ENCODE assay signal across 20 cellular contexts in genomic region chr17:65103896-65104295, GRCh38. TPM values are rescaled to one million over a fixed set of nuclear protein-coding genes. Genes with fewer than 3 reads are reported as not detected.
DNase-seq lines count a peak whose midpoint lies in the region; TF ChIP-seq lines count a peak whose summit lies in the region.
"Had no signal": no experiment of that assay in that cellular context is flagged by ENCODE, and none has a peak within 500 bp of the region (broad histone marks: within the 10 kb centered on the region; RNA-seq: fewer than 3 reads in every experiment).

No MANE protein-coding gene starts in this region.

- H3K27me3 Mint-ChIP-seq in chondrocyte (ENCODE audit: low read depth) (no peaks in the 10 kb centered on the region), progenitor cell of endocrine pancreas (peaks cover 7% of the 10 kb centered on the region)

- H3K9me3 Mint-ChIP-seq in chondrocyte (ENCODE audit: low read depth) (no peaks in the 10 kb centered on the region), progenitor cell of endocrine pancreas (ENCODE audit: low read depth) (no peaks in the 10 kb centered on the region)
- H3K9me3 Mint-ChIP-seq: activated naive CD8-positive, alpha-beta T cell treated with anti-CD3 and anti-CD28 coated beads, Interleukin-2, amount 50 U/mL, for 24 hours; neural crest cell had no signal

- peak; percentile 37 for DNase-seq in DMS 273 (lab: John Stamatoyannopoulos, UW; ENCODE audit: unreplicated experiment)
- DNase-seq in DMS 273 treated with DMSO at 0.1 percent for 48 hours (lab: John Stamatoyannopoulos, UW): no peak
- DNase-seq in RPMI7951 (ENCODE audit: low read depth): peak; percentile 72
- DNase-seq in chondrocyte (ENCODE audit: low spot score): no peak
- DNase-seq in progenitor cell of endocrine pancreas (ENCODE audit: low spot score, unreplicated experiment): no peak
- no peak for DNase-seq in activated CD4-positive, alpha-beta T cell treated with anti-CD3 and anti-CD28 coated beads for 48 hours
- DNase-seq in hippocampal formation (lab: John Stamatoyannopoulos, UW): no peak
- no peak for DNase-seq in GM03348 (ENCODE audit: low spot score)
- DNase-seq: activated CD4-positive, alpha-beta T cell treated with anti-CD3 and anti-CD28 coated beads for 1 hour; activated CD8-positive, alpha-beta memory T cell treated with anti-CD3 and anti-CD28 coated beads, Interleukin-2, amount 10 ng/mL, durations not matched to agents 7 days and 5 days; activated naive CD8-positive, alpha-beta T cell treated with anti-CD3 and anti-CD28 coated beads, Interleukin-2, amount 50 U/mL, for 24 hours; Calu3; central memory CD4-positive, alpha-beta T cell; left cardiac atrium; NCI-H1092; NCI-H524; SJCRH30; stimulated activated naive CD8-positive, alpha-beta T cell treated with anti-CD3 and anti-CD28 coated beads, Interleukin-15, Interleukin-2, amounts not matched to agents 100 U/mL and 50 U/mL, for 24 hours; T-helper 9 cell had no signal

- H3K27ac Mint-ChIP-seq in chondrocyte (ENCODE audit: unreplicated experiment) (peak overlapping the region; percentile 34), progenitor cell of endocrine pancreas (peak overlapping the region; percentile 49)
- H3K27ac Mint-ChIP-seq: activated CD8-positive, alpha-beta memory T cell treated with anti-CD3 and anti-CD28 coated beads, Interleukin-2, amount 10 ng/mL, durations not matched to agents 7 days and 5 days; activated naive CD8-positive, alpha-beta T cell treated with anti-CD3 and anti-CD28 coated beads, Interleukin-2, amount 50 U/mL, for 24 hours had no signal

- H3K4me3 Mint-ChIP-seq in chondrocyte (ENCODE audit: unreplicated experiment) (no peak overlapping the region), progenitor cell of endocrine pancreas (ENCODE audit: low read depth) (no peak overlapping the region)
- H3K4me3 Mint-ChIP-seq: activated CD8-positive, alpha-beta memory T cell treated with anti-CD3 and anti-CD28 coated beads, Interleukin-2, amount 10 ng/mL, durations not matched to agents 7 days and 5 days; activated naive CD8-positive, alpha-beta T cell treated with anti-CD3 and anti-CD28 coated beads, Interleukin-2, amount 50 U/mL, for 24 hours; neural crest cell had no signal

- H3K4me1 Mint-ChIP-seq in chondrocyte (ENCODE audit: low read depth) (peaks cover 61% of the 10 kb centered on the region), progenitor cell of endocrine pancreas (ENCODE audit: low read depth) (peaks cover 15% of the 10 kb centered on the region)

- H3K36me3 Mint-ChIP-seq in chondrocyte (ENCODE audit: low read depth) (no peaks in the 10 kb centered on the region), progenitor cell of endocrine pancreas (ENCODE audit: insufficient read depth) (no peaks in the 10 kb centered on the region)
- H3K36me3 Mint-ChIP-seq: activated CD8-positive, alpha-beta memory T cell treated with anti-CD3 and anti-CD28 coated beads, Interleukin-2, amount 10 ng/mL, durations not matched to agents 7 days and 5 days had no signal

- no peak for TF ChIP-seq CTCF in chondrocyte (IDR thresholded peaks at IDR 0.05)
- TF ChIP-seq CTCF in progenitor cell of endocrine pancreas (IDR thresholded peaks at IDR 0.05; ENCODE audit: unreplicated experiment): no peak

RNA-seq across cellular contexts. Expression of gene RGS9, which starts 33.3 kb away (rescaled TPM):
- total RNA-seq in RPMI7951 (2014; rRNA removed; shearing (Covaris generic)): 3.3 and 4.7 TPM in 2 replicates
- 9.6 to 14.9 TPM (median 12.2 TPM) in 3 replicates for total RNA-seq in chondrocyte
- 8.5 and 8.7 TPM in 2 replicates for total RNA-seq in progenitor cell of endocrine pancreas

RNA-seq across cellular contexts. Expression of gene GNA13, which starts 47.4 kb away (rescaled TPM):
- 38.6 and 48.7 TPM in 2 replicates for total RNA-seq in RPMI7951 (2014; rRNA removed; shearing (Covaris generic))
- total RNA-seq in chondrocyte (44.5 to 63.9 TPM (median 61.9 TPM) in 3 replicates), progenitor cell of endocrine pancreas (39.2 and 41.1 TPM in 2 replicates)

Comparison
In these comparisons a context has a peak if more than half of its experiments do, and no peak if none do; other contexts are left out.
1. DNase-seq: peak in DMS 273 (single experiment) and RPMI7951 (single experiment); none in DMS 273 treated with DMSO at 0.1 percent for 48 hours (single experiment), chondrocyte (single experiment), progenitor cell of endocrine pancreas (single experiment), activated CD4-positive, alpha-beta T cell treated with anti-CD3 and anti-CD28 coated beads for 48 hours (single experiment), hippocampal formation (0 of 2) and GM03348 (single experiment).